10 cellular contexts compared by ENCODE assay signal in genomic region chr6:107418118-107418517, GRCh38. TPM values are rescaled to one million over a fixed set of nuclear protein-coding genes. Genes with fewer than 3 reads are reported as not detected.
DNase-seq lines count a peak whose midpoint lies in the region; ATAC-seq and TF ChIP-seq lines count a peak whose summit lies in the region.
"Had no signal": no experiment of that assay in that cellular context is flagged by ENCODE, and none has a peak within 500 bp of the region (broad histone marks: within the 10 kb centered on the region; RNA-seq: fewer than 3 reads in every experiment).

No MANE protein-coding gene starts in this region.

- ATAC-seq in GM23338, result peak; percentile 90
- peak; percentile 48; the same call in 2 of the 3 replicates for ATAC-seq in RWPE2 (ENCODE audit: low read depth)
- peak; percentile 52 for ATAC-seq in foreskin keratinocyte
- ATAC-seq in HG02678 (IDR thresholded peaks at IDR 0.05; ENCODE audit: unreplicated experiment), result no peak
- no peak for ATAC-seq in stimulated activated memory B cell treated with anti-CD40 and anti-IgM and Interleukin-4, amounts not matched to agents 10 μg/mL and 1 μg/mL and 100 μg/mL, for 72 hours

- H3K36me3 Mint-ChIP-seq in GM23338 (ENCODE audit: low read depth), result no peaks in the 10 kb centered on the region
- H3K36me3 Mint-ChIP-seq in stimulated activated memory B cell treated with anti-CD40 and anti-IgM and Interleukin-4, amounts not matched to agents 10 μg/mL and 1 μg/mL and 100 μg/mL, for 72 hours, result peaks cover 15% of the 10 kb centered on the region

- H3K4me1 ChIP-seq in GM23338 (ENCODE audit: insufficient read depth) (peaks cover 35% of the 10 kb centered on the region), RWPE2 (ENCODE audit: insufficient read depth, poor library complexity, severe bottlenecking) (no peaks in the 10 kb centered on the region), foreskin keratinocyte (no peaks in the 10 kb centered on the region)

- peaks cover 4% of the 10 kb centered on the region for H3K27me3 Mint-ChIP-seq in GM23338 (ENCODE audit: insufficient read depth, low read depth, poor library complexity)
- H3K27me3 Mint-ChIP-seq in stimulated activated memory B cell treated with anti-CD40 and anti-IgM and Interleukin-4, amounts not matched to agents 10 μg/mL and 1 μg/mL and 100 μg/mL, for 72 hours, result no peaks in the 10 kb centered on the region
- H3K27me3 Mint-ChIP-seq: central memory CD8-positive, alpha-beta T cell had no signal

- H3K9me3 ChIP-seq in RWPE2 (ENCODE audit: severe bottlenecking), result no peaks in the 10 kb centered on the region
- H3K9me3 ChIP-seq in MG63, result no peaks in the 10 kb centered on the region

- POLR2A ChIA-PET in RWPE1 (lab: Yijun Ruan, JAX; ENCODE audit: low non-redundant PET), result no interaction called here

- no peak overlapping the region for H2AFZ ChIP-seq in GM23338

- no peak overlapping the region for H3K27ac ChIP-seq in GM23338 (ENCODE audit: low read depth)
- H3K27ac ChIP-seq in RWPE2 (ENCODE audit: poor library complexity, severe bottlenecking), result no peak overlapping the region
- H3K27ac ChIP-seq in foreskin keratinocyte, result no peak overlapping the region
- no peak overlapping the region for H3K27ac ChIP-seq in RWPE1

- CTCF ChIA-PET in RWPE1 (lab: Yijun Ruan, JAX), result interaction anchor here (0.7 kb wide), 1 partner anchor 185 kb away, joined by 3 read pairs; no protein-coding TSS in a partner anchor

- peaks cover 42% of the 10 kb centered on the region for H3K4me1 Mint-ChIP-seq in GM23338
- peaks cover 16% of the 10 kb centered on the region for H3K4me1 Mint-ChIP-seq in stimulated activated memory B cell treated with anti-CD40 and anti-IgM and Interleukin-4, amounts not matched to agents 10 μg/mL and 1 μg/mL and 100 μg/mL, for 72 hours

- no peaks in the 10 kb centered on the region for H3F3A ChIP-seq in GM23338 (replicated peaks; ENCODE audit: low read depth)

- no peaks in the 10 kb centered on the region for H3K9me2 ChIP-seq in GM23338 (ENCODE audit: insufficient read depth)

- no peak overlapping the region for H3K27ac Mint-ChIP-seq in GM23338
- H3K27ac Mint-ChIP-seq in stimulated activated memory B cell treated with anti-CD40 and anti-IgM and Interleukin-4, amounts not matched to agents 10 μg/mL and 1 μg/mL and 100 μg/mL, for 72 hours, result no peak overlapping the region

- no peak overlapping the region for H3K4me3 Mint-ChIP-seq in GM23338
- no peak overlapping the region for H3K4me3 Mint-ChIP-seq in stimulated activated memory B cell treated with anti-CD40 and anti-IgM and Interleukin-4, amounts not matched to agents 10 μg/mL and 1 μg/mL and 100 μg/mL, for 72 hours
- H3K4me3 Mint-ChIP-seq: central memory CD8-positive, alpha-beta T cell had no signal

- H4K20me1 ChIP-seq in GM23338 (replicated peaks; ENCODE audit: insufficient read depth), result peaks cover 7% of the 10 kb centered on the region; the same call in 1 of the 2 replicates

- TF ChIP-seq CTCF in GM23338 (conservative IDR thresholded peaks at IDR 0.05; ENCODE audit: low read depth in 2 of 2) (peak; percentile 61 to 78), RWPE2 (IDR thresholded peaks at IDR 0.05; ENCODE audit: poor library complexity, severe bottlenecking) (peak; percentile 45), foreskin keratinocyte (conservative IDR thresholded peaks at IDR 0.05) (peak; percentile 53), RWPE1 (conservative IDR thresholded peaks at IDR 0.05; ENCODE audit: low read depth) (no peak)

- no peak overlapping the region for H3K4me3 ChIP-seq in GM23338
- no peak overlapping the region for H3K4me3 ChIP-seq in RWPE2 (ENCODE audit: severe bottlenecking)
- no peak overlapping the region for H3K4me3 ChIP-seq in MG63

- no peak overlapping the region for H3K4me2 ChIP-seq in GM23338

- H3K36me3 ChIP-seq in GM23338 (ENCODE audit: insufficient read depth), result no peaks in the 10 kb centered on the region
- no peaks in the 10 kb centered on the region for H3K36me3 ChIP-seq in RWPE2 (ENCODE audit: low read depth)
- H3K36me3 ChIP-seq in MG63, result no peaks in the 10 kb centered on the region

- DNase-seq in AML-193 (lab: John Stamatoyannopoulos, UW), result peak; percentile 83 to 91
- peak; percentile 77 for DNase-seq in GM23338 (ENCODE audit: low spot score)
- DNase-seq in RWPE2 (ENCODE audit: low spot score), result no peak
- DNase-seq in foreskin keratinocyte, result peak in 1 of 2 donors; percentile 8
- DNase-seq in RWPE1 (ENCODE audit: low spot score), result no peak
- DNase-seq in MG63, result no peak
- DNase-seq: T-helper 9 cell had no signal

- no peaks in the 10 kb centered on the region for H3K9me3 Mint-ChIP-seq in GM23338
- H3K9me3 Mint-ChIP-seq in stimulated activated memory B cell treated with anti-CD40 and anti-IgM and Interleukin-4, amounts not matched to agents 10 μg/mL and 1 μg/mL and 100 μg/mL, for 72 hours, result no peaks in the 10 kb centered on the region
- H3K9me3 Mint-ChIP-seq: central memory CD8-positive, alpha-beta T cell had no signal

- H3K27me3 ChIP-seq in GM23338 (ENCODE audit: insufficient read depth) (no peaks in the 10 kb centered on the region), RWPE2 (ENCODE audit: insufficient read depth, poor library complexity, severe bottlenecking) (no peaks in the 10 kb centered on the region), foreskin keratinocyte (no peaks in the 10 kb centered on the region), MG63 (no peaks in the 10 kb centered on the region)

- peaks cover 59% of the 10 kb centered on the region for H3K79me2 ChIP-seq in GM23338 (replicated peaks; ENCODE audit: insufficient read depth)

TF ChIP-seq in GM23338, 12 proteins besides CTCF, POLR2A, EP300 and RAD21:
- TF ChIP-seq NANOG (IDR thresholded peaks at IDR 0.05; ENCODE audit: borderline replicate concordance) (no peak), STAT1 (IDR thresholded peaks at IDR 0.05; ENCODE audit: unreplicated experiment) (no peak), EZH2phosphoT487 (IDR thresholded peaks at IDR 0.05; ENCODE audit: unreplicated experiment) (no peak), JUNB (IDR thresholded peaks at IDR 0.05; ENCODE audit: unreplicated experiment) (no peak), ZNF331 (CRISPR knock-in tag; IDR thresholded peaks at IDR 0.05; ENCODE audit: low read depth) (no peak)
TF ChIP-seq in GM23338: peak in this region for 0.

RNA-seq across cellular contexts. Expression of gene PDSS2, which starts 41.2 kb away (rescaled TPM):
- 14.5 and 16.7 TPM in 2 replicates for total RNA-seq in GM23338 (2014; rRNA removed; shearing (Covaris generic))
- 5.6 and 7.3 TPM in 2 replicates for polyA plus RNA-seq in GM23338 (2016; fragmentation: Nextera tagmentation; extraction: Ambion mirVana)
- 12.0 and 13.1 TPM in 2 replicates for total RNA-seq in foreskin keratinocyte
- polyA plus RNA-seq in foreskin keratinocyte, result 8.7 and 9.2 TPM in 2 replicates
- total RNA-seq in MG63 (2014; rRNA removed; shearing (Covaris generic); ENCODE audit: low replicate concordance), result 13.9 and 24.3 TPM in 2 replicates

Comparison
In these comparisons a context has a peak if more than half of its experiments do, and no peak if none do; other contexts are left out.
1. DNase-seq: peak in AML-193 (2 of 2) and GM23338 (single experiment); none in RWPE2 (single experiment), RWPE1 (single experiment) and MG63 (single experiment).
2. ATAC-seq: peak in GM23338 (single experiment), RWPE2 (single experiment) and foreskin keratinocyte (single experiment); none in HG02678 (single experiment) and stimulated activated memory B cell treated with anti-CD40 and anti-IgM and Interleukin-4, amounts not matched to agents 10 μg/mL and 1 μg/mL and 100 μg/mL, for 72 hours (single experiment).